8 cellular contexts compared by ENCODE assay signal in the genomic region with DNA sequence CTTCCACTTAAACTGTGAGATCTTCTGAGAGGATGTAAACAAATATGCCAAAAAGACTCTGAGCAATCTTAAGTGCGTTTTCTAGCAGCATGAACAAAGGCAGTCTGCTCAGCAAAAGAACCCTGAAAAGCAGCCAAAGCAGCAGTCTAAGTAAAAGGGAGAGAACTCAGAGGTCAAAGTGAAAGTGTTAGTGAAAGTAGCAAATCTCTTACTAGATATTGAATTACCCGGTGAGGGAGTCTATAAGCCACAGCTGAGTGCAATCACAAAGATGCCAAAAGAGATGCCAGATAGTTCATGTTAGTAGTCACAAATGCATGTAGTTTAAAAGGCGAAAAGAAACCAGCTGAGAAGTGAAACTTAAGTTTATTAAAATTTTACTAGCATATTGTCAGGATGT. TPM values are rescaled to one million over a fixed set of nuclear protein-coding genes. Genes with fewer than 3 reads are reported as not detected.
A peak's percentile ranks its signal among the peaks of the same experiment; 100 is the strongest.
DNase-seq lines count a peak whose midpoint lies in the region; ATAC-seq and TF ChIP-seq lines count a peak whose summit lies in the region.

No MANE protein-coding gene starts in this region.

- peak overlapping the region; percentile 22 to 72 (median 42) for H3K27ac Mint-ChIP-seq in brain

- H3K27me3 Mint-ChIP-seq in brain: no peaks in the 10 kb centered on the region

- H3K4me3 Mint-ChIP-seq in brain: peak overlapping the region in 4 of 5 experiments; percentile 2 to 64 (median 24)

- no peaks in the 10 kb centered on the region for H3K9me3 Mint-ChIP-seq in brain

- DNase-seq in DMS79 (lab: John Stamatoyannopoulos, UW) (peak; percentile 67), hippocampal formation (lab: John Stamatoyannopoulos, UW) (no peak), sciatic nerve (ENCODE audit: low spot score) (no peak), NK-92 (lab: John Stamatoyannopoulos, UW; ENCODE audit: unreplicated experiment) (no peak)
- DNase-seq in activated CD8-positive, alpha-beta memory T cell treated with anti-CD3 and anti-CD28 coated beads for 24 hours: no peak

- intact Hi-C loops in sciatic nerve (cut with DNase I): no loop called here

- H3K36me3 Mint-ChIP-seq in brain: no peaks in the 10 kb centered on the region

- ATAC-seq in GM19328 (IDR thresholded peaks at IDR 0.05; ENCODE audit: unreplicated experiment) (peak; percentile 96), HG03139 (IDR thresholded peaks at IDR 0.05; ENCODE audit: unreplicated experiment) (peak; percentile 98), sciatic nerve (no peak)

- H3K4me1 Mint-ChIP-seq in brain: peaks cover 25% of the 10 kb centered on the region

- TF ChIP-seq CTCF in brain (conservative IDR thresholded peaks at IDR 0.05): no peak

RNA-seq across cellular contexts. Expression of a gene that starts 7.9 kb away (rescaled TPM):
- not detected for polyA plus RNA-seq in brain (ENCODE audit: insufficient read depth, low read depth, low replicate concordance)
- not detected for total RNA-seq in sciatic nerve
